Comparison of ENCODE assay signal across 23 cellular contexts in the genomic region with DNA sequence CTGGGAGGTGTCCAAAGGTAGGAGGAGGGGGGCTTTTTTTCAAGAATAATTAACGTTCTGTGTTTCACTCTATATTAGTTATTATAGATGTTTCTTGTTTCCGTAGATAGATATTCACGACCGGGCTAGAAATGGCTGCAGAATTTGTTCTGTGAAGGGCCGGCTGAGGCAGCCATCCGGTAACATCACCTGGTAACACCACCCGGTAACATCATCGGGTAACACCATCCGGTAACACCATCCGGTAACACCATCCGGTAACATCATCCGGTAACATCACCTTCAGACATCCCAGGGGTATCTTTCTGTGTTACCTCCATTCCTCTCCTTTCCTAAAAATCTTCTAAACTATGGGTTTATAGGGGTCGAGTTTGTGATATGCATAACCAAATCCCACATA.
"Had no signal": no experiment of that assay in that cellular context is flagged by ENCODE, and none has a peak within 500 bp of the region (broad histone marks: within the 10 kb centered on the region; RNA-seq: fewer than 3 reads in every experiment).

No MANE protein-coding gene starts in this region.

- H3K27ac ChIP-seq: ascending aorta, breast epithelium, cardiac muscle cell, colonic mucosa had no signal

- H3K4me1 ChIP-seq: ascending aorta, breast epithelium, colonic mucosa had no signal

- H3K9me3 ChIP-seq: ascending aorta, breast epithelium, colonic mucosa had no signal

- H3K36me3 ChIP-seq: ascending aorta, breast epithelium, cardiac muscle cell, colonic mucosa had no signal

- H3K4me3 ChIP-seq: ascending aorta, breast epithelium, cardiac muscle cell, colonic mucosa had no signal

- DNase-seq: activated CD4-positive, alpha-beta memory T cell treated with anti-CD3 and anti-CD28 coated beads, Interleukin-2, amount 10 ng/mL, durations not matched to agents 7 days and 5 days; activated CD4-positive, alpha-beta T cell treated with anti-CD3 and anti-CD28 coated beads for 1 hour; activated CD4-positive, alpha-beta T cell treated with anti-CD3 and anti-CD28 coated beads for 4 hours; activated CD4-positive, alpha-beta T cell treated with anti-CD3 and anti-CD28 coated beads, Interleukin-2, amount 10 ng/mL, durations not matched to agents 7 days and 5 days; activated CD4-positive, alpha-beta T cell treated with anti-CD3 and anti-CD28 coated beads, Interleukin-2, amount 50 U/mL, for 4 hours; activated CD8-positive, alpha-beta memory T cell treated with anti-CD3 and anti-CD28 coated beads, Interleukin-2, amount 50 U/mL, for 48 hours; activated gamma-delta T cell; activated naive CD4-positive, alpha-beta T cell; activated naive CD4-positive, alpha-beta T cell treated with anti-CD3 and anti-CD28 coated beads, Interleukin-2, amount 10 ng/mL, durations not matched to agents 7 days and 5 days; activated naive CD8-positive, alpha-beta T cell treated with anti-CD3 and anti-CD28 coated beads, Interleukin-2, amount 10 ng/mL, durations not matched to agents 7 days and 5 days; activated T-cell treated with anti-CD3 and anti-CD28 coated beads for 4 hours; activated T-cell treated with anti-CD3 and anti-CD28 coated beads, Interleukin-2, amount 50 U/mL, for 24 hours; activated T-cell treated with anti-CD3 and anti-CD28 coated beads, Interleukin-2, amount 50 U/mL, for 72 hours; central memory CD4-positive, alpha-beta T cell; cerebellar nuclear complex; colonic mucosa; effector CD8-positive, alpha-beta T cell; foreskin fibroblast; head of caudate nucleus; T-helper 2 cell had no signal

- H3K27me3 ChIP-seq: ascending aorta, breast epithelium, cardiac muscle cell, colonic mucosa had no signal
